Comparison of ENCODE assay signal across 7 cellular contexts in genomic region chr6:37059344-37060194, GRCh38. TPM values are rescaled to one million over a fixed set of nuclear protein-coding genes. Genes with fewer than 3 reads are reported as not detected.
A peak's percentile ranks its signal among the peaks of the same experiment; 100 is the strongest.
DNase-seq lines count a peak whose midpoint lies in the region; ATAC-seq and TF ChIP-seq lines count a peak whose summit lies in the region.

No MANE protein-coding gene starts in this region.

- TF ChIP-seq CTCF in GM10266 (IDR thresholded peaks at IDR 0.05; ENCODE audit: control insufficient read depth, insufficient read depth, low read depth, missing control alignments) = peak; percentile 31
- peak; percentile 55 for TF ChIP-seq CTCF in colonic mucosa (IDR thresholded peaks at IDR 0.05)
- TF ChIP-seq CTCF in testis (IDR thresholded peaks at IDR 0.05) = peak; percentile 24 to 30 (median 28)

- H3K4me3 ChIP-seq in colonic mucosa = no peak overlapping the region
- H3K4me3 ChIP-seq in testis = no peak overlapping the region

- peak overlapping the region in 1 of 2 donors; percentile 9 for H3K9ac ChIP-seq in colonic mucosa (ENCODE audit: low read depth in 2 of 2, low read length in 2 of 2)

- TF ChIP-seq POLR2A in testis (IDR thresholded peaks at IDR 0.05) = no peak

- peak overlapping the region; percentile 3 for H3K27ac ChIP-seq in colonic mucosa
- peak overlapping the region; percentile 5 to 64 for H3K27ac ChIP-seq in testis

- 45 to 60% methylated on average over 16 to 19 of the region's 19 CpGs for WGBS in testis, 2 donors

- DNase-seq in GM10266 (ENCODE audit: extremely low spot score) (no peak), NCI-H2227 treated with DMSO at 0.1 percent for 48 hours (lab: John Stamatoyannopoulos, UW) (peak; percentile 81), colonic mucosa (peak; percentile 62), left lobe of liver (ENCODE audit: low spot score) (peak; percentile 63), testis (peak; percentile 63)
- DNase-seq in stimulated activated CD4-positive, alpha-beta T cell treated with anti-CD3 and anti-CD28 coated beads, Interleukin-1b, Interleukin-23, amount 100 ng/mL, for 48 hours = no peak

- H3K9me3 ChIP-seq in colonic mucosa (no peaks in the 10 kb centered on the region), testis (no peaks in the 10 kb centered on the region)

- no peaks in the 10 kb centered on the region for H3K36me3 ChIP-seq in colonic mucosa
- no peaks in the 10 kb centered on the region for H3K36me3 ChIP-seq in testis (ENCODE audit: low read depth, missing control alignments)

- H3K27me3 ChIP-seq in colonic mucosa (no peaks in the 10 kb centered on the region), testis (no peaks in the 10 kb centered on the region)

- H3K4me1 ChIP-seq in colonic mucosa (no peaks in the 10 kb centered on the region), testis (peaks cover 11% of the 10 kb centered on the region)

- intact Hi-C loops in colonic mucosa (cut with DNase I) (loop anchor here (10.0 kb wide), 1 partner anchor 145 kb away; no protein-coding TSS in a partner anchor), testis (cut with DNase I; ENCODE audit: low total_unique reads) (no loop called here)

- peak; percentile 71 for ATAC-seq in left lobe of liver
- no peak for ATAC-seq in HG02763 (IDR thresholded peaks at IDR 0.05; ENCODE audit: unreplicated experiment)

RNA-seq across cellular contexts. Expression of gene FGD2, which starts 54.1 kb away (rescaled TPM):
- total RNA-seq in colonic mucosa = 1 to 10 TPM; 3.6 to 3.8 TPM
- total RNA-seq in left lobe of liver = 10.3 TPM
- total RNA-seq in testis = 10 to 100 TPM in 1 of 2 donors, 1 to 10 TPM in 1; 7.0 to 16.0 TPM
- 5.8 TPM for polyA plus RNA-seq in testis (ENCODE audit: insufficient read depth, low read depth, low replicate concordance)

Comparison
In these comparisons a context has a peak if more than half of its experiments do, and no peak if none do; other contexts are left out.
1. DNase-seq: peak in NCI-H2227 treated with DMSO at 0.1 percent for 48 hours (single experiment), colonic mucosa (single experiment), left lobe of liver (single experiment) and testis (single experiment); none in GM10266 (single experiment) and stimulated activated CD4-positive, alpha-beta T cell treated with anti-CD3 and anti-CD28 coated beads, Interleukin-1b, Interleukin-23, amount 100 ng/mL, for 48 hours (single experiment).
2. Peak in every context shown above with its lines, with median percentiles within 50 percentile points of each other: CTCF ChIP-seq.